In genomic region chr11:67584881-67585873, GRCh38 we compare ENCODE assay signal across 8 cellular contexts. TPM values are rescaled to one million over a fixed set of nuclear protein-coding genes. Genes with fewer than 3 reads are reported as not detected.
DNase-seq lines count a peak whose midpoint lies in the region; ATAC-seq and TF ChIP-seq lines count a peak whose summit lies in the region.

No MANE protein-coding gene starts in this region.

- POLR2A ChIA-PET in PC-3 (lab: Charles Lee; ENCODE audit: unreplicated experiment) = no interaction called here

- H3K9me3 ChIP-seq in ES-I3 (ENCODE audit: control insufficient read depth, insufficient read depth, low read length) (no peaks in the 10 kb centered on the region), PC-3 (ENCODE audit: low read length) (no peaks in the 10 kb centered on the region), psoas muscle (no peaks in the 10 kb centered on the region)

- 0 out of 2 replicates have a peak, but pooled peaks cover 6% of the 10 kb centered on the region for H4K20me1 ChIP-seq in PC-3 (ENCODE audit: low read length)

- H3K27me3 ChIP-seq in PC-3 (ENCODE audit: low read length) = no peaks in the 10 kb centered on the region
- no peaks in the 10 kb centered on the region for H3K27me3 ChIP-seq in psoas muscle (ENCODE audit: insufficient read depth in 3 of 3, low read length in 2 of 3)

- TF ChIP-seq CTCF in PC-3 (conservative IDR thresholded peaks at IDR 0.05; ENCODE audit: low read depth, low read length) (no peak), psoas muscle (IDR thresholded peaks at IDR 0.05) (no peak)

- H3K36me3 ChIP-seq in ES-I3 (ENCODE audit: insufficient read depth, low read length) (peaks cover 15% of the 10 kb centered on the region; the same call in 1 of the 2 replicates), PC-3 (ENCODE audit: low read depth, low read length) (peaks cover 7% of the 10 kb centered on the region; the same call in 1 of the 2 replicates), psoas muscle (ENCODE audit: insufficient read depth in 1 of 2, low read depth in 1 of 2) (peaks cover 0 to 49% of the 10 kb centered on the region in 2 donors)

- H3F3A ChIP-seq in PC-3 (ENCODE audit: low read length, unreplicated experiment) = no peaks in the 10 kb centered on the region

- no peak for DNase-seq in PC-3
- no peak for DNase-seq in psoas muscle
- DNase-seq in DMS153 (lab: John Stamatoyannopoulos, UW) = no peak
- no peak for DNase-seq in HCEC 1CT

- peak overlapping the region; percentile 80 for H3K4me2 ChIP-seq in PC-3 (ENCODE audit: low read length)

- 85 to 86% (median 85%) methylated on average over 21 of the region's 21 CpGs for WGBS in psoas muscle, 3 donors

- peaks cover 18% of the 10 kb centered on the region for H3K4me1 ChIP-seq in ES-I3 (ENCODE audit: insufficient read depth, low read length)
- H3K4me1 ChIP-seq in PC-3 (ENCODE audit: insufficient read depth, low read length) = peaks cover 26% of the 10 kb centered on the region
- H3K4me1 ChIP-seq in psoas muscle = peaks cover 12% of the 10 kb centered on the region

- intact Hi-C loops in PC-3 (cut with micrococcal nuclease) (no loop called here), psoas muscle (cut with DNase I) (no loop called here)

- BruUV-seq in PC-3 (replicated peaks; lab: Mats Ljungman, UMichigan) = no TSS peak

- peaks cover 19% of the 10 kb centered on the region for H3K79me2 ChIP-seq in PC-3 (ENCODE audit: low read length)

- no peaks in the 10 kb centered on the region for H3K9me2 ChIP-seq in PC-3 (replicated peaks; ENCODE audit: low read length)

- no peak for ATAC-seq in PC-3
- ATAC-seq in esophagus mucosa = peak; percentile 23
- ATAC-seq in psoas muscle = no peak
- ATAC-seq in HG03571 (IDR thresholded peaks at IDR 0.05; ENCODE audit: unreplicated experiment) = no peak
- no peak for ATAC-seq in HG03108 (IDR thresholded peaks at IDR 0.05; ENCODE audit: unreplicated experiment)

- peak overlapping the region; percentile 76 for H3K4me3 ChIP-seq in PC-3 (ENCODE audit: low read length)
- peak overlapping the region; percentile 95 for H3K4me3 ChIP-seq in psoas muscle

- H3K9ac ChIP-seq in ES-I3 (ENCODE audit: low read depth, low read length) = peak overlapping the region; percentile 96
- peak overlapping the region; percentile 89; the same call in 1 of the 2 replicates for H3K9ac ChIP-seq in PC-3 (ENCODE audit: low read length)

- H2AFZ ChIP-seq in PC-3 (ENCODE audit: low read length) = no peak overlapping the region

- no peak overlapping the region for H3K27ac ChIP-seq in PC-3 (ENCODE audit: low read length)
- H3K27ac ChIP-seq in psoas muscle = peak overlapping the region; percentile 96

- CTCF ChIA-PET in PC-3 (lab: Charles Lee) = no interaction called here

RNA-seq across cellular contexts. Expression of gene GSTP1, which starts 1.6 kb away (rescaled TPM):
- total RNA-seq in PC-3 (2014; rRNA removed) = 1,049 and 1,154 TPM in 2 replicates
- 2,342 TPM for total RNA-seq in esophagus mucosa
- 100 to 1,000 TPM; 224 to 364 (median 274) TPM for total RNA-seq in psoas muscle
- 100 to 1,000 TPM; 279 to 410 (median 383) TPM for polyA plus RNA-seq in psoas muscle

RNA-seq across cellular contexts. Expression of gene NDUFV1, which starts 21.6 kb away (rescaled TPM):
- total RNA-seq in PC-3 (2014; rRNA removed) (499 and 686 TPM in 2 replicates), esophagus mucosa (140 TPM), psoas muscle (100 to 1,000 TPM; 250 to 413 (median 364) TPM)
- 100 to 1,000 TPM; 248 to 340 (median 287) TPM for polyA plus RNA-seq in psoas muscle

RNA-seq across cellular contexts. Expression of gene NUDT8, which starts 44.6 kb away (rescaled TPM):
- total RNA-seq in PC-3 (2014; rRNA removed) (36.3 and 50.6 TPM in 2 replicates), esophagus mucosa (56.0 TPM), psoas muscle (10 to 100 TPM; 19.0 to 37.0 (median 31.8) TPM)
- 10 to 100 TPM; 28.5 to 52.2 (median 48.9) TPM for polyA plus RNA-seq in psoas muscle

RNA-seq across cellular contexts. Expression of gene TBX10, which starts 54.4 kb away (rescaled TPM):
- not detected in 2 replicates for total RNA-seq in PC-3 (2014; rRNA removed)
- total RNA-seq in esophagus mucosa = not detected
- total RNA-seq in psoas muscle = not detected
- under 1 TPM in 1 of 3 donors, not detected in 2; 0.01 TPM for polyA plus RNA-seq in psoas muscle
